Comparison of ENCODE assay signal across 17 cellular contexts in the genomic region with DNA sequence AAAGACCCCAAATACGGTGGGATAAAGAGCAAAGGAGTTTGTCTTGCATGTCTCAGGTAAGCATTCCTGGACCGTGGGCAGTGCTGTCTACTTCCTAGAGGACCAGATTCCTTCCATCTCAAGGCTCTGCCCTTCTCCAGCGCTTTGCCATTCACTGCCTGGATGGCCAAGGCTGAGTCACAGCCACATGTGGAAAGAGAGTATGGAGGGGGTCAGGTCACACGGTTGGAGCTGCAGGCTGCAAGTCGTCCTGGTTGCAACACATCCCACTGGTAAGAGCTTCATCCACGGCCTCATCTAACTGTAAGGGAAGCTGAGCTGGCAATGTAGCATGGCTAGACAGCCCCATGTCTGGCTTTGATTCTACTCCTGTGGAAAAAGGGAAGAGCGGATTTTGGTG.
DNase-seq lines count a peak whose midpoint lies in the region; ATAC-seq, FAIRE-seq and TF ChIP-seq lines count a peak whose summit lies in the region.
"Had no signal": no experiment of that assay in that cellular context is flagged by ENCODE, and none has a peak within 500 bp of the region (broad histone marks: within the 10 kb centered on the region; RNA-seq: fewer than 3 reads in every experiment).

No MANE protein-coding gene starts in this region.

- FAIRE-seq in astrocyte (lab: Jason Lieb, UNC): peak; percentile 58

- TF ChIP-seq RAD21 in IMR-90 (IDR thresholded peaks at IDR 0.05; ENCODE audit: low read length): no peak

- WGBS in IMR-90 (ENCODE audit: extremely low coverage in 2 of 2, insufficient read length in 1 of 2), 2 experiments: 53% methylated on average over 3 of the region's 7 CpGs; no CpG with 5 or more reads in 1 of the 2 experiments
- WGBS in mesenchymal stem cell: 37% methylated on average over 7 of the region's 7 CpGs

- H3K36me3 ChIP-seq in IMR-90 (ENCODE audit: control insufficient read depth, insufficient read depth, low read length) (no peaks in the 10 kb centered on the region), astrocyte (ENCODE audit: insufficient read depth, low read length) (no peaks in the 10 kb centered on the region), mesenchymal stem cell (ENCODE audit: control insufficient read depth in 1 of 2, insufficient read depth in 2 of 2, low read depth in 1 of 2, low read length in 2 of 2) (no peaks in the 10 kb centered on the region)
- H3K36me3 ChIP-seq: ovary had no signal

- H3K4ac ChIP-seq in IMR-90 (ENCODE audit: low read depth, low read length): peak overlapping the region; percentile 76
- H3K4ac ChIP-seq in mesenchymal stem cell (ENCODE audit: low read depth in 1 of 2, low read length in 2 of 2): no peak overlapping the region

- H4K20me1 ChIP-seq in IMR-90 (ENCODE audit: insufficient read depth, low read length) (no peaks in the 10 kb centered on the region), astrocyte (ENCODE audit: insufficient read depth, low read length) (no peaks in the 10 kb centered on the region)

- H3K4me1 Mint-ChIP-seq in astrocyte (ENCODE audit: low read depth, unreplicated experiment): peaks cover 13% of the 10 kb centered on the region

- H3K4me3 Mint-ChIP-seq in astrocyte (ENCODE audit: unreplicated experiment): no peak overlapping the region

- H3K14ac ChIP-seq in IMR-90 (replicated peaks; ENCODE audit: low read depth, low read length) (peak overlapping the region; percentile 88), mesenchymal stem cell (ENCODE audit: low read length in 2 of 2) (no peak overlapping the region)

- peak overlapping the region; percentile 80; the same call in 1 of the 2 replicates for H2AK5ac ChIP-seq in IMR-90 (ENCODE audit: low read depth, low read length)
- no peak overlapping the region for H2AK5ac ChIP-seq in mesenchymal stem cell (ENCODE audit: low read length, severe bottlenecking)

- intact Hi-C loops in IMR-90 (cut with micrococcal nuclease): no loop called here
- intact Hi-C loops in cardiac septum (cut with DNase I): no loop called here

- no peaks in the 10 kb centered on the region for H3K36me3 Mint-ChIP-seq in astrocyte (ENCODE audit: low read depth, unreplicated experiment)

- BruUV-seq in IMR-90 (replicated peaks; lab: Mats Ljungman, UMichigan): no TSS peak

- ATAC-seq in IMR-90 (ENCODE audit: low read depth) (peak; percentile 86), GM21737 (IDR thresholded peaks at IDR 0.05; ENCODE audit: unreplicated experiment) (no peak), SK-N-SH treated with all-trans-retinoic acid at 6 μM for 48 hours (no peak)

- H3K56ac ChIP-seq in IMR-90 (ENCODE audit: extremely low read depth, insufficient read depth, low read length): no peak overlapping the region

- peaks cover 6% of the 10 kb centered on the region for H3K4me1 ChIP-seq in IMR-90 (ENCODE audit: control insufficient read depth, insufficient read depth, low read length)
- peaks cover 11% of the 10 kb centered on the region for H3K4me1 ChIP-seq in astrocyte (ENCODE audit: insufficient read depth, low read length)
- H3K4me1 ChIP-seq in mesenchymal stem cell (ENCODE audit: control insufficient read depth, insufficient read depth, low read depth, low read length): peaks cover 7% of the 10 kb centered on the region

- H3K27me3 Mint-ChIP-seq in astrocyte (ENCODE audit: low read depth, unreplicated experiment): peaks cover 6% of the 10 kb centered on the region

- H4K5ac ChIP-seq in IMR-90 (ENCODE audit: low read depth, low read length): peak overlapping the region; percentile 44; the same call in 1 of the 2 replicates

- H3K23ac ChIP-seq in IMR-90 (ENCODE audit: low read depth, low read length) (peak overlapping the region; percentile 41), mesenchymal stem cell (ENCODE audit: low read length in 2 of 2) (no peak overlapping the region)

- H2BK15ac ChIP-seq in IMR-90 (ENCODE audit: low read depth, low read length) (peak overlapping the region; percentile 82; the same call in 2 of the 3 replicates), mesenchymal stem cell (ENCODE audit: low read depth, poor library complexity, severe bottlenecking) (no peak overlapping the region)

- H3K4me3 ChIP-seq in IMR-90 (ENCODE audit: insufficient read depth, low read depth, low read length) (no peak overlapping the region), astrocyte (ENCODE audit: insufficient read depth, low read depth, low read length) (no peak overlapping the region), mesenchymal stem cell (ENCODE audit: insufficient read depth in 1 of 2, low read depth in 1 of 2, low read length in 2 of 2) (no peak overlapping the region)
- H3K4me3 ChIP-seq: ovary had no signal

- peak; percentile 85 for DNase-seq in AG20443 (ENCODE audit: low spot score)
- peak; percentile 88 for DNase-seq in IMR-90
- peak; percentile 65 for DNase-seq in astrocyte (ENCODE audit: low read depth)
- peak; percentile 96 for DNase-seq in mesenchymal stem cell
- DNase-seq in GF-D8 (lab: John Stamatoyannopoulos, UW): no peak
- no peak for DNase-seq in cardiac septum (ENCODE audit: low spot score)
- DNase-seq: activated CD4-positive, CD25-positive, alpha-beta regulatory T cell treated with anti-CD3 and anti-CD28 coated beads, Interleukin-2, amount 50 U/mL, for 72 hours; activated T-cell treated with anti-CD3 and anti-CD28 coated beads for 4 hours; anterior cingulate cortex; effector CD8-positive, alpha-beta T cell; NCI-H1092 treated with DMSO at 0.1 percent for 48 hours; NCI-H774; ovary; stimulated activated CD4-positive, alpha-beta T cell treated with anti-CD3 and anti-CD28 coated beads, Interleukin-1b, Interleukin-23, amount 100 ng/mL, for 48 hours had no signal

- H3K18ac ChIP-seq in IMR-90 (ENCODE audit: low read depth, low read length) (peak overlapping the region; percentile 65), mesenchymal stem cell (ENCODE audit: low read depth in 1 of 2, low read length in 2 of 2) (peak overlapping the region; percentile 48 to 64)

- H3K4me2 ChIP-seq in IMR-90 (ENCODE audit: low read depth, low read length) (no peak overlapping the region), astrocyte (ENCODE audit: low read length) (peak overlapping the region; percentile 7), mesenchymal stem cell (ENCODE audit: low read length, poor library complexity, severe bottlenecking) (no peak overlapping the region)

- no peak for TF ChIP-seq POLR2A in IMR-90 (IDR thresholded peaks at IDR 0.05; ENCODE audit: low read depth, low read length)

- H3K27ac ChIP-seq in IMR-90 (ENCODE audit: insufficient read depth, low read length) (no peak overlapping the region), astrocyte (ENCODE audit: low read depth, low read length) (no peak overlapping the region), mesenchymal stem cell (ENCODE audit: low read length, poor library complexity, severe bottlenecking) (no peak overlapping the region)
- H3K27ac ChIP-seq: C4-2B, ovary had no signal

- H3K79me2 ChIP-seq in astrocyte (ENCODE audit: insufficient read depth, low read length): no peaks in the 10 kb centered on the region

- H2AFZ ChIP-seq in IMR-90 (replicated peaks; ENCODE audit: low read length, poor library complexity) (peak overlapping the region; percentile 39), astrocyte (ENCODE audit: low read depth, low read length) (no peak overlapping the region), mesenchymal stem cell (ENCODE audit: low read depth, low read length) (no peak overlapping the region)

- CTCF ChIA-PET in IMR-90 (lab: Yijun Ruan, JAX): interaction anchor here (0.9 kb wide), 1 partner anchor 267 kb away, joined by 3 read pairs; no protein-coding TSS in a partner anchor

- H3K9me1 ChIP-seq in IMR-90 (ENCODE audit: insufficient read depth, low read length): peaks cover 10% of the 10 kb centered on the region

- dilution Hi-C loops in IMR-90 (cut with HindIII; ENCODE audit: low sequenced_read_pairs, unreplicated experiment): no loop called here

- H3K27me3 ChIP-seq in IMR-90 (ENCODE audit: control insufficient read depth, insufficient read depth, low read length) (no peaks in the 10 kb centered on the region), astrocyte (ENCODE audit: insufficient read depth, low read length) (no peaks in the 10 kb centered on the region), mesenchymal stem cell (ENCODE audit: control insufficient read depth in 1 of 2, insufficient read depth in 1 of 2, low read length in 2 of 2) (peaks cover 0 to 8% of the 10 kb centered on the region in 2 experiments)
- H3K27me3 ChIP-seq: ovary had no signal

- H2BK5ac ChIP-seq in IMR-90 (ENCODE audit: low read depth, low read length, poor library complexity, severe bottlenecking) (peak overlapping the region; percentile 40), mesenchymal stem cell (ENCODE audit: low read depth, low read length, poor library complexity, severe bottlenecking) (no peak overlapping the region)

- H3K9ac ChIP-seq in IMR-90 (ENCODE audit: low read depth, low read length) (no peak overlapping the region), astrocyte (ENCODE audit: low read length) (no peak overlapping the region), mesenchymal stem cell (ENCODE audit: low read length) (no peak overlapping the region)

- H2BK120ac ChIP-seq in IMR-90 (ENCODE audit: low read depth, low read length): peak overlapping the region; percentile 81
- H2BK120ac ChIP-seq in mesenchymal stem cell (ENCODE audit: low read depth, low read length): no peak overlapping the region

- H2BK12ac ChIP-seq in mesenchymal stem cell (ENCODE audit: low read length in 2 of 2): peak overlapping the region; percentile 6 to 85

- H3K79me1 ChIP-seq in IMR-90 (ENCODE audit: low read depth in 1 of 2, low read length in 2 of 2) (no peaks in the 10 kb centered on the region), mesenchymal stem cell (replicated peaks; ENCODE audit: low read length, poor library complexity, severe bottlenecking) (no peaks in the 10 kb centered on the region)

- H3K27ac Mint-ChIP-seq in astrocyte (ENCODE audit: unreplicated experiment): no peak overlapping the region

- H4K91ac ChIP-seq in IMR-90 (ENCODE audit: insufficient read depth, low read depth, low read length): peak overlapping the region; percentile 78
- peak overlapping the region; percentile 79 for H4K91ac ChIP-seq in mesenchymal stem cell (ENCODE audit: low read length)

- POLR2A ChIA-PET in IMR-90 (lab: Charles Lee; ENCODE audit: unreplicated experiment): no interaction called here

- no peaks in the 10 kb centered on the region for H3K9me3 ChIP-seq in IMR-90 (ENCODE audit: control insufficient read depth, insufficient read depth, low read length)
- H3K9me3 ChIP-seq in astrocyte (ENCODE audit: insufficient read depth, low read depth, low read length): no peaks in the 10 kb centered on the region
- peaks cover 11% of the 10 kb centered on the region for H3K9me3 ChIP-seq in mesenchymal stem cell (ENCODE audit: control insufficient read depth, low read length)
- H3K9me3 ChIP-seq: ovary had no signal

- H4K8ac ChIP-seq in IMR-90 (ENCODE audit: low read depth in 2 of 2, low read length in 2 of 2) (peak overlapping the region; percentile 38 to 52; a peak in 3 of 4 replicates), mesenchymal stem cell (ENCODE audit: low read length) (peak overlapping the region; percentile 10)

- H2AK9ac ChIP-seq in IMR-90 (replicated peaks; ENCODE audit: low read depth, low read length, poor library complexity): no peak overlapping the region

- TF ChIP-seq CTCF in IMR-90 (conservative IDR thresholded peaks at IDR 0.05; ENCODE audit: low read depth, low read length) (no peak), astrocyte (IDR thresholded peaks at IDR 0.05; ENCODE audit: insufficient read depth, low read depth, low read length) (no peak)

- H2BK20ac ChIP-seq in IMR-90 (ENCODE audit: low read depth, low read length): peak overlapping the region; percentile 54

- in situ Hi-C loops in IMR-90 (cut with MboI; ENCODE audit: low sequenced_read_pairs): no loop called here

- H3K9me3 Mint-ChIP-seq in astrocyte (ENCODE audit: unreplicated experiment): peaks cover 16% of the 10 kb centered on the region

Comparison
In these comparisons a context has a peak if more than half of its experiments do, and no peak if none do; other contexts are left out.
1. DNase-seq: peak in AG20443 (single experiment), IMR-90 (single experiment), astrocyte (single experiment) and mesenchymal stem cell (single experiment); none in GF-D8 (single experiment) and cardiac septum (single experiment).